2 cellular contexts compared by ENCODE assay signal in genomic region chr15:34494084-34494399, GRCh38.
TF ChIP-seq lines count a peak whose summit lies in the region.

No MANE protein-coding gene starts in this region.

TF ChIP-seq in A549, 52 proteins besides CTCF, POLR2A, EP300 and RAD21 (continued from another document):
- TF ChIP-seq BCL3 (IDR thresholded peaks at IDR 0.05), result no peak
- TF ChIP-seq GATA3 (IDR thresholded peaks at IDR 0.05; ENCODE audit: borderline replicate concordance), result no peak
- TF ChIP-seq ESRRA (IDR thresholded peaks at IDR 0.05; ENCODE audit: borderline replicate concordance, low read length), result no peak
- no peak for TF ChIP-seq KDM5A (IDR thresholded peaks at IDR 0.05)

TF ChIP-seq in neural cell, 6 proteins besides CTCF, POLR2A, EP300 and RAD21:
- no peak for TF ChIP-seq REST (IDR thresholded peaks at IDR 0.05; ENCODE audit: borderline replicate concordance)
- TF ChIP-seq SMC3 (conservative IDR thresholded peaks at IDR 0.05; ENCODE audit: poor library complexity), result no peak
- TF ChIP-seq MXI1 (conservative IDR thresholded peaks at IDR 0.05; ENCODE audit: poor library complexity, severe bottlenecking), result no peak
- TF ChIP-seq POLR2AphosphoS5 (IDR thresholded peaks at IDR 0.05), result no peak
- no peak for TF ChIP-seq TAF1 (IDR thresholded peaks at IDR 0.05; ENCODE audit: low read depth)
- no peak for TF ChIP-seq EZH2 (IDR thresholded peaks at IDR 0.05; ENCODE audit: borderline replicate concordance, insufficient read depth, low read length, poor library complexity, severe bottlenecking)
